Comparison of ENCODE assay signal across 10 cellular contexts in the genomic region with DNA sequence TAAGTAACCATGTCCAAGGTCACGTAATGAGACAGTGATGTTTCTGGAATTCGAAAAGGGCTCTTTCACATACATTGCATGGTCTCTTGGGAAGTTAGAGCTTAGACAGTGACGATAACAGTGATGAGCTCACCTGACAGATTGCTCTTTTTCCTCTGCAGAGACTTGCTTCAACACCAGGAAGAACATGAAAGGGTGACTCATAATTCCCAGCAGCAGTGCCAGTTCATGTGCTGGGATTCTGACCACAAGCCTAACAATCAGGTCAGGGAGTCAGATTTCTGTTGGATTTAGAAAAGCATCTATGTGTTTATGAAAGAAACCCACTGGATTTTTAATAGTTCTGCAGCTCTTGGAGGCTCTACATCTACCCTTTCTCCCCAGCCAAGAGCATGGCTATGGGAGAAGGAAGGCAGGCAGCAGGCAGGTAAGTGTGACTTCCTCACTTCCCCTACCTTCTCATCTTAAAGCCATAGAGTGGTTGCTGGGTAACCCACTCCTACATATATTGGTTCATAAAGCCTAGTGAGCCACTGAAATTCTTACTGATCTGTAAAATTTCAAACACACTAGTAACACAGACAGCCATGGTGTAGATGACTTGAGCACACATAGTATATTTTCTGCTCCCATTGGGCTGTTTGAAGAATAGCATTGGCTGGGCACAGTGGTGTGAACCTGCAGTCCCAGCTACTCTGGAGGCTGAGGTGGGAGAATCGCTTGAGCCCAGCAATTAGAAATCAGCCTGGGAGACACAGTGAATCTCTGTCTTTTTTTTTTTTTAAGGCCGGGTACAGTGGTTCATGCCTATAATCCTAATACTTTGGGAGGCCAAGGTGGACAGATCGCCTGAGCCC. TPM values are rescaled to one million over a fixed set of nuclear protein-coding genes. Genes with fewer than 3 reads are reported as not detected.
DNase-seq lines count a peak whose midpoint lies in the region; ATAC-seq and TF ChIP-seq lines count a peak whose summit lies in the region.
"Had no signal": no experiment of that assay in that cellular context is flagged by ENCODE, and none has a peak within 500 bp of the region (broad histone marks: within the 10 kb centered on the region; RNA-seq: fewer than 3 reads in every experiment).

No MANE protein-coding gene starts in this region.

- peaks cover 12% of the 10 kb centered on the region for H3K36me3 Mint-ChIP-seq in activated naive CD8-positive, alpha-beta T cell treated with anti-CD3 and anti-CD28 coated beads, Interleukin-2, amount 10 ng/mL, durations not matched to agents 7 days and 5 days
- H3K36me3 Mint-ChIP-seq in activated naive CD8-positive, alpha-beta T cell treated with anti-CD3 and anti-CD28 coated beads for 36 hours = no peaks in the 10 kb centered on the region
- H3K36me3 Mint-ChIP-seq: activated naive CD8-positive, alpha-beta T cell had no signal

- H3K27me3 ChIP-seq in SJSA1 (replicated peaks) (no peaks in the 10 kb centered on the region), uterus (no peaks in the 10 kb centered on the region)

- H3K4me1 Mint-ChIP-seq in activated naive CD8-positive, alpha-beta T cell treated with anti-CD3 and anti-CD28 coated beads, Interleukin-2, amount 10 ng/mL, durations not matched to agents 7 days and 5 days = peaks cover 36% of the 10 kb centered on the region
- peaks cover 15% of the 10 kb centered on the region for H3K4me1 Mint-ChIP-seq in activated naive CD8-positive, alpha-beta T cell treated with anti-CD3 and anti-CD28 coated beads for 36 hours

- no peaks in the 10 kb centered on the region for H3K36me3 ChIP-seq in SJSA1
- H3K36me3 ChIP-seq in uterus = no peaks in the 10 kb centered on the region

- H3K27ac Mint-ChIP-seq in activated naive CD8-positive, alpha-beta T cell treated with anti-CD3 and anti-CD28 coated beads, Interleukin-2, amount 10 ng/mL, durations not matched to agents 7 days and 5 days = peak overlapping the region; percentile 86
- H3K27ac Mint-ChIP-seq in activated naive CD8-positive, alpha-beta T cell treated with anti-CD3 and anti-CD28 coated beads for 36 hours = no peak overlapping the region
- H3K27ac Mint-ChIP-seq: activated naive CD8-positive, alpha-beta T cell; progenitor cell of endocrine pancreas had no signal

- intact Hi-C loops in uterus (cut with DNase I; ENCODE audit: low total_unique reads) = no loop called here

- peak overlapping the region; percentile 50 for H3K4me3 Mint-ChIP-seq in activated naive CD8-positive, alpha-beta T cell treated with anti-CD3 and anti-CD28 coated beads, Interleukin-2, amount 10 ng/mL, durations not matched to agents 7 days and 5 days
- H3K4me3 Mint-ChIP-seq in activated naive CD8-positive, alpha-beta T cell treated with anti-CD3 and anti-CD28 coated beads for 36 hours = no peak overlapping the region
- H3K4me3 Mint-ChIP-seq: activated naive CD8-positive, alpha-beta T cell had no signal

- no peak for TF ChIP-seq POLR2A in uterus (IDR thresholded peaks at IDR 0.05)

- no peaks in the 10 kb centered on the region for H3K27me3 Mint-ChIP-seq in activated naive CD8-positive, alpha-beta T cell treated with anti-CD3 and anti-CD28 coated beads, Interleukin-2, amount 10 ng/mL, durations not matched to agents 7 days and 5 days
- H3K27me3 Mint-ChIP-seq in activated naive CD8-positive, alpha-beta T cell treated with anti-CD3 and anti-CD28 coated beads for 36 hours = peaks cover 3% of the 10 kb centered on the region
- H3K27me3 Mint-ChIP-seq: activated naive CD8-positive, alpha-beta T cell; progenitor cell of endocrine pancreas had no signal

- no peaks in the 10 kb centered on the region for H3K4me1 ChIP-seq in SJSA1 (replicated peaks)
- peaks cover 0 to 3% of the 10 kb centered on the region in 2 donors for H3K4me1 ChIP-seq in uterus

- H3K9me3 ChIP-seq in SJSA1 (replicated peaks) (no peaks in the 10 kb centered on the region), uterus (no peaks in the 10 kb centered on the region)

- no peak for DNase-seq in activated naive CD8-positive, alpha-beta T cell treated with anti-CD3 and anti-CD28 coated beads, Interleukin-2, amount 10 ng/mL, durations not matched to agents 7 days and 5 days
- no peak for DNase-seq in activated naive CD8-positive, alpha-beta T cell treated with anti-CD3 and anti-CD28 coated beads for 36 hours
- DNase-seq in SJSA1 (ENCODE audit: low read depth in 1 of 2, low spot score in 2 of 2) (peak; percentile 39 to 51), hepatic stellate cell (ENCODE audit: low spot score) (peak; percentile 27), uterus (peak; percentile 63 to 88), cerebellar nuclear complex (lab: John Stamatoyannopoulos, UW) (no peak)

- TF ChIP-seq CTCF in uterus (IDR thresholded peaks at IDR 0.05) = no peak

- peak; percentile 23 for ATAC-seq in activated naive CD8-positive, alpha-beta T cell treated with anti-CD3 and anti-CD28 coated beads, Interleukin-2, amount 10 ng/mL, durations not matched to agents 7 days and 5 days (ENCODE audit: low read depth)
- no peak for ATAC-seq in HG03108 (IDR thresholded peaks at IDR 0.05; ENCODE audit: unreplicated experiment)
- no peak for ATAC-seq in GM21723 (IDR thresholded peaks at IDR 0.05; ENCODE audit: unreplicated experiment)

- peaks cover 3% of the 10 kb centered on the region for H3K9me3 Mint-ChIP-seq in activated naive CD8-positive, alpha-beta T cell treated with anti-CD3 and anti-CD28 coated beads, Interleukin-2, amount 10 ng/mL, durations not matched to agents 7 days and 5 days
- no peaks in the 10 kb centered on the region for H3K9me3 Mint-ChIP-seq in activated naive CD8-positive, alpha-beta T cell treated with anti-CD3 and anti-CD28 coated beads for 36 hours

- H3K4me3 ChIP-seq in SJSA1 = no peak overlapping the region
- no peak overlapping the region for H3K4me3 ChIP-seq in uterus

- POLR2A ChIA-PET in activated naive CD8-positive, alpha-beta T cell treated with anti-CD3 and anti-CD28 coated beads, Interleukin-2, amount 10 ng/mL, durations not matched to agents 7 days and 5 days (lab: Charles Lee) = no interaction called here

- H3K27ac ChIP-seq in SJSA1 (no peak overlapping the region), uterus (peak overlapping the region in 1 of 2 donors; percentile 69)

RNA-seq across cellular contexts. Expression of a gene that starts 44.4 kb away (rescaled TPM):
- total RNA-seq in activated naive CD8-positive, alpha-beta T cell treated with anti-CD3 and anti-CD28 coated beads, Interleukin-2, amount 10 ng/mL, durations not matched to agents 7 days and 5 days = 10 to 100 TPM; 65.2 to 66.4 TPM
- 10 to 100 TPM; 79.6 to 82.0 TPM for total RNA-seq in activated naive CD8-positive, alpha-beta T cell treated with anti-CD3 and anti-CD28 coated beads for 36 hours
- 15.7 TPM in 1 of 2 replicates, not detected in the other for total RNA-seq in SJSA1 (2014; rRNA removed; shearing (Covaris generic))
- 10 to 100 TPM; 19.0 to 35.3 (median 25.8) TPM for total RNA-seq in uterus

Comparison
In these comparisons a context has a peak if more than half of its experiments do, and no peak if none do; other contexts are left out.
1. DNase-seq: peak in SJSA1 (2 of 2), hepatic stellate cell (single experiment) and uterus (2 of 2); none in activated naive CD8-positive, alpha-beta T cell treated with anti-CD3 and anti-CD28 coated beads, Interleukin-2, amount 10 ng/mL, durations not matched to agents 7 days and 5 days (single experiment), activated naive CD8-positive, alpha-beta T cell treated with anti-CD3 and anti-CD28 coated beads for 36 hours (single experiment) and cerebellar nuclear complex (0 of 2).